8 cellular contexts compared by ENCODE assay signal in the genomic region with DNA sequence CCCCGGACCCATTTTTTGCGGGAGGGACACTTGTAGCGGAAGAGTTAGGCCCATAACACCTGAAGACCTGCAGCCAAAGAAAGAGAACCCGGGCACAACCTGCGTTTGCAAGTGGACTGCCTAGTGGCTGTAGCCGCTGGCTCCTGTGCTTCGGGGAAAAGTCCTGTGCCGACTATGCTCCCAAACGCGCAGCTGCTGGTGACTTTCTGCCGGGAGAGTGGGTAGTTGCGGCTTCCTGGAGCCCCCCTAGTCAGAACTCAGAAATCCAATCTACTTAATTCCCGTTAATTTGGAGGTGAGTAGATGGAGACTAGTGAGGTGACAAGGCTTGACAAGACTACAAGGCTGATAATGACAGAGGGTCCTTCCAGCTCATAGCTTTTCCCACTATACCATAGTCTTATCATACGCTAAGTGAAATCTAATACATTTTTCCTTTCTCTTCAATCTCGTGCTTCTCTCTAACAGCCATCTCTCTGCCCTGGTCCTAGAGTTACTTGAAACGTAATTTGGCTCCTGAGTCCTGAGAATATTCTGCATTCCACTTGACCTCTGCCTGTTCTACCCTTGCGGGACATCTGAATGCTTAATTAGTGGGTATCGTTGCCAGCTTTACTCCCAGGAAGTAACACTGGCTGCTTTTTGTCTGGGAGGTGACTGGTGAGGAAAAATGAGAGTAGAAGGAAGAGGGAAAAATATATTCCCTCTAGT. TPM values are rescaled to one million over a fixed set of nuclear protein-coding genes. Genes with fewer than 3 reads are reported as not detected.
DNase-seq lines count a peak whose midpoint lies in the region; ATAC-seq and TF ChIP-seq lines count a peak whose summit lies in the region.

No MANE protein-coding gene starts in this region.

- H3K27ac Mint-ChIP-seq in T-helper 1 cell treated with Interleukin-12 subunit alpha and Interleukin-12 subunit beta and Interleukin-4 antibody, amounts not matched to agents 30 μg/mL and 1 μg/mL, for 36 hours, result peak overlapping the region; percentile 91
- H3K27ac Mint-ChIP-seq in endodermal cell, result peak overlapping the region; percentile 98

- no peaks in the 10 kb centered on the region for H3K9me3 Mint-ChIP-seq in T-helper 1 cell treated with Interleukin-12 subunit alpha and Interleukin-12 subunit beta and Interleukin-4 antibody, amounts not matched to agents 30 μg/mL and 1 μg/mL, for 36 hours
- H3K9me3 Mint-ChIP-seq in endodermal cell, result no peaks in the 10 kb centered on the region

- H3K27me3 ChIP-seq in HUES6 (ENCODE audit: control insufficient read depth, insufficient read depth, low read length), result no peaks in the 10 kb centered on the region
- no peaks in the 10 kb centered on the region for H3K27me3 ChIP-seq in endodermal cell (ENCODE audit: control insufficient read depth, insufficient read depth, low read length, poor library complexity, severe bottlenecking)
- H3K27me3 ChIP-seq in mononuclear cell (ENCODE audit: insufficient read depth, low read length), result no peaks in the 10 kb centered on the region
- H3K27me3 ChIP-seq in upper lobe of left lung, result no peaks in the 10 kb centered on the region

- H3K4me1 ChIP-seq in HUES6 (ENCODE audit: control insufficient read depth, insufficient read depth, low read length), result peaks cover 34% of the 10 kb centered on the region
- no peaks in the 10 kb centered on the region for H3K4me1 ChIP-seq in endodermal cell (ENCODE audit: control insufficient read depth, insufficient read depth, low read length)
- H3K4me1 ChIP-seq in mononuclear cell (ENCODE audit: insufficient read depth, low read length), result peaks cover 19% of the 10 kb centered on the region
- peaks cover 17 to 28% (median 19%) of the 10 kb centered on the region in 4 donors for H3K4me1 ChIP-seq in upper lobe of left lung

- H3K36me3 Mint-ChIP-seq in T-helper 1 cell treated with Interleukin-12 subunit alpha and Interleukin-12 subunit beta and Interleukin-4 antibody, amounts not matched to agents 30 μg/mL and 1 μg/mL, for 36 hours (ENCODE audit: low read depth), result peaks cover 28% of the 10 kb centered on the region
- peaks cover 14% of the 10 kb centered on the region for H3K36me3 Mint-ChIP-seq in endodermal cell (ENCODE audit: low read depth)

- no peaks in the 10 kb centered on the region for H3K9me3 ChIP-seq in HUES6 (ENCODE audit: control insufficient read depth, insufficient read depth, low read depth, low read length)
- H3K9me3 ChIP-seq in endodermal cell (ENCODE audit: control insufficient read depth, low read length), result no peaks in the 10 kb centered on the region
- H3K9me3 ChIP-seq in mononuclear cell (ENCODE audit: low read depth, low read length), result no peaks in the 10 kb centered on the region
- H3K9me3 ChIP-seq in upper lobe of left lung, result no peaks in the 10 kb centered on the region

- peak overlapping the region; percentile 91 for H3K4me3 Mint-ChIP-seq in T-helper 1 cell treated with Interleukin-12 subunit alpha and Interleukin-12 subunit beta and Interleukin-4 antibody, amounts not matched to agents 30 μg/mL and 1 μg/mL, for 36 hours
- peak overlapping the region; percentile 91 for H3K4me3 Mint-ChIP-seq in endodermal cell

- H3K36me3 ChIP-seq in HUES6 (ENCODE audit: control insufficient read depth, insufficient read depth, low read length) (peaks cover 7% of the 10 kb centered on the region), endodermal cell (ENCODE audit: control insufficient read depth, insufficient read depth, low read length) (no peaks in the 10 kb centered on the region), upper lobe of left lung (peaks cover 0 to 10% (median 2%) of the 10 kb centered on the region in 4 donors)

- ATAC-seq in upper lobe of left lung (ENCODE audit: low FRiP score in 2 of 2) (peak; percentile 1 to 31), GM18873 (IDR thresholded peaks at IDR 0.05; ENCODE audit: low FRiP score, unreplicated experiment) (no peak)

- no peak for TF ChIP-seq POLR2A in upper lobe of left lung (IDR thresholded peaks at IDR 0.05)

- whole genome bisulfite sequencing in endodermal cell (ENCODE audit: insufficient coverage in 1 of 2, insufficient read length in 1 of 2), 2 experiments, result 4 to 5% methylated on average over 8 to 17 of the region's 18 CpGs
- WGBS in upper lobe of left lung, 2 donors, result 0 to 2% methylated on average over 17 to 18 of the region's 18 CpGs

- no peak for TF ChIP-seq CTCF in endodermal cell (conservative IDR thresholded peaks at IDR 0.05)
- TF ChIP-seq CTCF in upper lobe of left lung (IDR thresholded peaks at IDR 0.05), result no peak

- no peaks in the 10 kb centered on the region for H3K27me3 Mint-ChIP-seq in T-helper 1 cell treated with Interleukin-12 subunit alpha and Interleukin-12 subunit beta and Interleukin-4 antibody, amounts not matched to agents 30 μg/mL and 1 μg/mL, for 36 hours (ENCODE audit: low read depth)
- H3K27me3 Mint-ChIP-seq in endodermal cell (ENCODE audit: insufficient read depth), result no peaks in the 10 kb centered on the region

- no peak for TF ChIP-seq EP300 in upper lobe of left lung (IDR thresholded peaks at IDR 0.05)

- peaks cover 41% of the 10 kb centered on the region for H3K4me1 Mint-ChIP-seq in T-helper 1 cell treated with Interleukin-12 subunit alpha and Interleukin-12 subunit beta and Interleukin-4 antibody, amounts not matched to agents 30 μg/mL and 1 μg/mL, for 36 hours (ENCODE audit: low read depth)
- peaks cover 19% of the 10 kb centered on the region for H3K4me1 Mint-ChIP-seq in endodermal cell

- H3K27ac ChIP-seq in HUES6 (ENCODE audit: low read depth, low read length) (peak overlapping the region; percentile 74), endodermal cell (ENCODE audit: low read depth, low read length) (peak overlapping the region; percentile 94), upper lobe of left lung (peak overlapping the region; percentile 82 to 93 (median 85))

- H3K9ac ChIP-seq in HUES6 (ENCODE audit: low read length) (peak overlapping the region; percentile 96), endodermal cell (ENCODE audit: extremely low read depth, low read length, poor library complexity, severe bottlenecking) (peak overlapping the region; percentile 94)

- peak in 2 of 3 donors; percentile 11 to 26 for DNase-seq in stimulated activated CD4-positive, alpha-beta T cell treated with anti-CD3 and anti-CD28 coated beads, Interleukin-12 subunit alpha, Interleukin-12 subunit beta, amount 100 ng/mL, for 48 hours (ENCODE audit: low read depth in 2 of 3, low spot score in 1 of 3)
- no peak for DNase-seq in stimulated activated CD4-positive, alpha-beta T cell treated with anti-CD3 and anti-CD28 coated beads, Interleukin-15, amount 100 ng/mL, for 24 hours
- DNase-seq in endodermal cell (no peak), upper lobe of left lung (peak in 1 of 2 donors; percentile 24)

- peak overlapping the region; percentile 80 for H3K4me3 ChIP-seq in HUES6 (ENCODE audit: low read depth, low read length)
- H3K4me3 ChIP-seq in endodermal cell (ENCODE audit: low read length), result peak overlapping the region; percentile 85
- H3K4me3 ChIP-seq in mononuclear cell (ENCODE audit: low read length), result peak overlapping the region; percentile 66
- peak overlapping the region; percentile 14 to 85 (median 74) for H3K4me3 ChIP-seq in upper lobe of left lung

RNA-seq across cellular contexts. Expression of gene MTHFD1, which starts 0.5 kb away (rescaled TPM):
- 100 to 1,000 TPM; 103 to 116 TPM for total RNA-seq in endodermal cell
- 74.8 TPM for polyA plus RNA-seq in endodermal cell (2013, experiment 1 of 2)
- 58.4 TPM for polyA plus RNA-seq in endodermal cell (2013, experiment 2 of 2)
- total RNA-seq in mononuclear cell, result 9.0 TPM
- 10 to 100 TPM; 16.8 to 59.8 (median 29.6) TPM for total RNA-seq in upper lobe of left lung

Comparison
In these comparisons a context has a peak if more than half of its experiments do, and no peak if none do; other contexts are left out.
1. DNase-seq: peak in stimulated activated CD4-positive, alpha-beta T cell treated with anti-CD3 and anti-CD28 coated beads, Interleukin-12 subunit alpha, Interleukin-12 subunit beta, amount 100 ng/mL, for 48 hours (2 of 3); none in stimulated activated CD4-positive, alpha-beta T cell treated with anti-CD3 and anti-CD28 coated beads, Interleukin-15, amount 100 ng/mL, for 24 hours (single experiment) and endodermal cell (single experiment).
2. Peak in every context shown above with its lines, with median percentiles within 50 percentile points of each other: H3K27ac ChIP-seq and H3K4me3 ChIP-seq.